8 cellular contexts compared by ENCODE assay signal in the genomic region with DNA sequence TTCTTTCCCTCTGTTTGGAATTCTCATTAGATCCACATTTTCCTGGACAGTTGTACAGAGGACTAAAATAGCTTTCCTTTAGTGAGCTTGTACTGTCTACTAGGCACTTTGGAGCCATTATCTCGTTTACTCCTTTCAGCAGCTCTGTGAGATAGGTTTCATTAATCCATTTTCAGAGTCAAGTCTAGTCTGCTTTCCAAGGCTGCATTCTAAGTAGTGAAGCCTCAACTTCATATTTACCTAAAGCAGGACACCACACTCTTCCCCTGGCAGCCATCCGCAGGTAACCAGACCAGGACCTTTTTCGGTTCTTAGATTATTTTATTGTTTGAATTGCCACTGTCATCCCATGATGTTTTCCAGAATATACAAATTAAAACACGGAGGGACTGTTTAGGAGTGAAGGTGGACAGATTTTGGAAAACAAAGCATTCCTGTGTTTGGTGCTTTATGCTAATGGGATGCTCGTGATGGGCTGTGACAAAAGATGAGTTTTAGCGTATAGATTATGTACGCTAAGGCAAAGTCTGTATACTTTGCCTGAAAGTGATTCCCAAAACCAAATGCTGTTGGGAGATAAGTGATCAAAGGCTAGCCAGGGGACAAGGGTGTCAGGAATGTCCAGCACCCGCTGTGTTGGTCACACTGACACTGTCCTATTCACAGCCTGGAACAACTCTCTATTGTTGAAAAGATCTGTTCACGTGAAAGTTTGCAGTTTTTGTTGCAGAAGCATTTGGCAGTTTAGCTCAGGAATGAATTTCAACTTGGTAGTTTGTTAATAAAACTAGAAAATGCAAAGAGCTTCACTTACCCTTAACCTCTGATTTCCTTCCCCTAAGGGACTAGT. TPM values are rescaled to one million over a fixed set of nuclear protein-coding genes. Genes with fewer than 3 reads are reported as not detected.
DNase-seq lines count a peak whose midpoint lies in the region; ATAC-seq and TF ChIP-seq lines count a peak whose summit lies in the region.

No MANE protein-coding gene starts in this region.

- peak overlapping the region; percentile 29 for H3K9ac ChIP-seq in muscle layer of colon (ENCODE audit: low read length)

- no peaks in the 10 kb centered on the region for H3K27me3 ChIP-seq in muscle layer of colon (ENCODE audit: control insufficient read depth in 1 of 2, insufficient read depth in 2 of 2, low read length in 2 of 2)

- H3K4me3 ChIP-seq in cardiac fibroblast (replicated peaks in 1 of 2; ENCODE audit: low read depth in 2 of 2, low read length in 2 of 2) (peak overlapping the region; percentile 79 to 94), muscle layer of colon (ENCODE audit: low read depth in 1 of 2, low read length in 2 of 2) (peak overlapping the region; percentile 64 to 93), urinary bladder (ENCODE audit: low read depth, low read length) (peak overlapping the region; percentile 68)

- ATAC-seq in Right ventricle myocardium inferior (peak; percentile 12), HG03280 (IDR thresholded peaks at IDR 0.05; ENCODE audit: unreplicated experiment) (no peak), GM18517 (IDR thresholded peaks at IDR 0.05; ENCODE audit: unreplicated experiment) (no peak)

- H3K9me3 ChIP-seq in muscle layer of colon (ENCODE audit: low read length): no peaks in the 10 kb centered on the region

- no peaks in the 10 kb centered on the region for H3K36me3 ChIP-seq in muscle layer of colon (ENCODE audit: insufficient read depth, low read length)
- no peaks in the 10 kb centered on the region for H3K36me3 ChIP-seq in urinary bladder (ENCODE audit: insufficient read depth)

- H3K4me1 ChIP-seq in muscle layer of colon (ENCODE audit: insufficient read depth, low read length) (peaks cover 9% of the 10 kb centered on the region), urinary bladder (ENCODE audit: insufficient read depth) (no peaks in the 10 kb centered on the region)

- intact Hi-C loops in Right ventricle myocardium inferior (cut with DNase I): loop anchor here (1.0 to 2.0 kb wide), 2 partner anchors 51 to 68 kb away; no protein-coding TSS in a partner anchor
- intact Hi-C loops in cardiac septum (cut with DNase I): loop anchor here (2.0 to 5.0 kb wide), 2 partner anchors 57 to 72 kb away; no protein-coding TSS in a partner anchor

- DNase-seq in Right ventricle myocardium inferior (ENCODE audit: missing footprints): no peak
- DNase-seq in cardiac septum (ENCODE audit: low spot score): no peak
- DNase-seq in cardiac fibroblast (ENCODE audit: low read depth in 2 of 2): no peak
- no peak for DNase-seq in amniotic stem cell (lab: John Stamatoyannopoulos, UW)

- no peak for TF ChIP-seq CTCF in cardiac fibroblast (IDR thresholded peaks at IDR 0.05; ENCODE audit: low read depth, low read length)

- WGBS in urinary bladder: 66% methylated on average over 9 of the region's 9 CpGs

- peak overlapping the region; percentile 88 for H3K27ac ChIP-seq in muscle layer of colon (ENCODE audit: low read depth, low read length)
- H3K27ac ChIP-seq in urinary bladder (ENCODE audit: low read depth): no peak overlapping the region

RNA-seq across cellular contexts. Expression of a gene that starts 1.3 kb away (rescaled TPM):
- total RNA-seq in Right ventricle myocardium inferior (22.5 TPM), cardiac septum (46.5 TPM), urinary bladder (90.2 TPM)
- 61.1 TPM for polyA plus RNA-seq in urinary bladder
